In the genomic region with DNA sequence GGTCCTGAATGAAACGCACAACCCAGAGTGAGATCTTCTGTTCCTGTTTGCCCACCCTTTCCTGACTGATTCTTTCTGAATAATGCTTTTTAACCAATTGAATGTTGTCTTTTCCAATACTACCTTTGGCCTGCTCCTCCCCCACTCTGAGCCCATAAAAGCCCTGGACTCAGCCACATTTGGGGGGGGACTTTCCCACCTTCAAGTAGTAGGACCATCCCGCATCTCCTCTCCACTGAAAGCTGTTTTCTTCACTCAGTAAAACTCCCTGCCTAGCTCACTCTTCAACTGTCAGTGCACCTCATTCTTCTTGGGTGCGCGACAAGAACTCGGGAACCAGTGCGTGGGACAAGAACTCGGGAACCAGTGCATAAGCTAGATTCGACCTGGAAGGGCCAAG, we compare ENCODE assay signal across 36 cellular contexts.
"Had no signal": no experiment of that assay in that cellular context is flagged by ENCODE, and none has a peak within 500 bp of the region (broad histone marks: within the 10 kb centered on the region; RNA-seq: fewer than 3 reads in every experiment).

No MANE protein-coding gene starts in this region.

- H3K27me3 Mint-ChIP-seq: activated CD4-positive, alpha-beta memory T cell treated with anti-CD3 and anti-CD28 coated beads for 36 hours; activated CD4-positive, alpha-beta T cell treated with anti-CD3 and anti-CD28 coated beads for 36 hours; activated CD4-positive, alpha-beta T cell treated with anti-CD3 and anti-CD28 coated beads, Interleukin-2, amount 10 ng/mL, durations not matched to agents 24 days and 14 days; activated CD8-positive, alpha-beta memory T cell treated with anti-CD3 and anti-CD28 coated beads, Interleukin-2, amount 10 ng/mL, durations not matched to agents 7 days and 5 days; activated naive CD4-positive, alpha-beta T cell treated with anti-CD3 and anti-CD28 coated beads, Interleukin-2, amount 50 U/mL, for 24 hours; activated naive CD8-positive, alpha-beta T cell treated with anti-CD3 and anti-CD28 coated beads for 36 hours; activated naive CD8-positive, alpha-beta T cell treated with anti-CD3 and anti-CD28 coated beads, Interleukin-2, amount 50 U/mL, for 24 hours; T-helper 17 cell had no signal

- FAIRE-seq: colon, endometrium, frontal cortex had no signal

- DNase-seq: activated CD4-positive, alpha-beta memory T cell treated with anti-CD3 and anti-CD28 coated beads for 36 hours; activated CD4-positive, alpha-beta T cell treated with anti-CD3 and anti-CD28 coated beads for 36 hours; activated CD4-positive, alpha-beta T cell treated with anti-CD3 and anti-CD28 coated beads, Interleukin-2, amount 10 ng/mL, durations not matched to agents 24 days and 14 days; activated CD4-positive, CD25-positive, alpha-beta regulatory T cell; activated CD4-positive, CD25-positive, alpha-beta regulatory T cell treated with anti-CD3 and anti-CD28 coated beads, Interleukin-2, amount 50 U/mL, for 72 hours; activated CD8-positive, alpha-beta memory T cell treated with anti-CD3 and anti-CD28 coated beads, Interleukin-2, amount 10 ng/mL, durations not matched to agents 7 days and 5 days; activated CD8-positive, alpha-beta memory T cell treated with anti-CD3 and anti-CD28 coated beads, Interleukin-2, amount 50 U/mL, for 4 hours; activated CD8-positive, alpha-beta T cell treated with anti-CD3 and anti-CD28 coated beads, Interleukin-2, amount 10 ng/mL, durations not matched to agents 7 days and 5 days; activated effector memory CD4-positive, alpha-beta T cell treated with anti-CD3 and anti-CD28 coated beads, Interleukin-2, amount 50 U/mL, for 16 hours; activated naive CD4-positive, alpha-beta T cell treated with anti-CD3 and anti-CD28 coated beads for 36 hours; activated naive CD8-positive, alpha-beta T cell treated with anti-CD3 and anti-CD28 coated beads for 36 hours; activated naive CD8-positive, alpha-beta T cell treated with anti-CD3 and anti-CD28 coated beads, Interleukin-2, amount 50 U/mL, for 24 hours; activated T-cell treated with anti-CD3 and anti-CD28 coated beads, Interleukin-2, amount 50 U/mL, for 1 hour; activated T-cell treated with anti-CD3 and anti-CD28 coated beads, Interleukin-2, amount 50 U/mL, for 48 hours; adrenal gland; amygdala; aorta; body of pancreas; caudate nucleus; cortex of kidney; dermis blood vessel endothelial cell; effector CD4-positive, alpha-beta T cell; effector memory CD8-positive, alpha-beta T cell; foreskin fibroblast; head of caudate nucleus; T-helper 17 cell; T1000; WERI-Rb-1 had no signal

- H3K4me3 ChIP-seq: adrenal gland, body of pancreas had no signal

- H3K4me1 Mint-ChIP-seq: activated CD4-positive, alpha-beta T cell treated with anti-CD3 and anti-CD28 coated beads, Interleukin-2, amount 10 ng/mL, durations not matched to agents 24 days and 14 days; activated CD8-positive, alpha-beta memory T cell treated with anti-CD3 and anti-CD28 coated beads, Interleukin-2, amount 10 ng/mL, durations not matched to agents 7 days and 5 days had no signal

- H3K27me3 ChIP-seq: adrenal gland, body of pancreas had no signal

- H3K9me3 Mint-ChIP-seq: activated naive CD4-positive, alpha-beta T cell treated with anti-CD3 and anti-CD28 coated beads, Interleukin-2, amount 50 U/mL, for 24 hours; effector memory CD8-positive, alpha-beta T cell had no signal

- H3K27ac ChIP-seq: adrenal gland, body of pancreas, WERI-Rb-1 had no signal

- H3K27ac Mint-ChIP-seq: activated CD4-positive, alpha-beta memory T cell treated with anti-CD3 and anti-CD28 coated beads for 36 hours; activated CD4-positive, alpha-beta T cell treated with anti-CD3 and anti-CD28 coated beads for 36 hours; activated CD4-positive, alpha-beta T cell treated with anti-CD3 and anti-CD28 coated beads, Interleukin-2, amount 10 ng/mL, durations not matched to agents 24 days and 14 days; activated CD8-positive, alpha-beta memory T cell treated with anti-CD3 and anti-CD28 coated beads, Interleukin-2, amount 10 ng/mL, durations not matched to agents 7 days and 5 days; activated CD8-positive, alpha-beta T cell treated with anti-CD3 and anti-CD28 coated beads, Interleukin-2, amount 10 ng/mL, durations not matched to agents 7 days and 5 days; activated naive CD4-positive, alpha-beta T cell treated with anti-CD3 and anti-CD28 coated beads for 36 hours; activated naive CD4-positive, alpha-beta T cell treated with anti-CD3 and anti-CD28 coated beads, Interleukin-2, amount 50 U/mL, for 24 hours; activated naive CD8-positive, alpha-beta T cell treated with anti-CD3 and anti-CD28 coated beads for 36 hours; activated naive CD8-positive, alpha-beta T cell treated with anti-CD3 and anti-CD28 coated beads, Interleukin-2, amount 50 U/mL, for 24 hours; activated T-helper 1 cell treated with anti-CD3 and anti-CD28 coated beads, Interleukin-12 subunit alpha, Interleukin-12 subunit beta, Interleukin-2, Interleukin-4 antibody, amounts not matched to agents 30 ng/mL and 10 ng/mL and 1 ng/mL, durations not matched to agents 14 hours and 24 hours and 36 hours; activated T-helper 2 cell treated with anti-CD3 and anti-CD28 coated beads, Interferon-gamma antibody, Interleukin-2, Interleukin-4, amounts not matched to agents 10 μg/mL and 5 μg/mL and 100 μg/mL, durations not matched to agents 14 hours and 24 hours and 36 hours; effector memory CD8-positive, alpha-beta T cell; T-helper 17 cell; T-helper 2 cell treated with Interferon-gamma antibody and Interleukin-4, amounts not matched to agents 5 μg/mL and 100 μg/mL, for 36 hours had no signal

- ATAC-seq: activated CD4-positive, alpha-beta T cell treated with anti-CD3 and anti-CD28 coated beads for 36 hours; activated CD8-positive, alpha-beta memory T cell treated with anti-CD3 and anti-CD28 coated beads, Interleukin-2, amount 10 ng/mL, durations not matched to agents 7 days and 5 days; activated CD8-positive, alpha-beta T cell treated with anti-CD3 and anti-CD28 coated beads, Interleukin-2, amount 10 ng/mL, durations not matched to agents 7 days and 5 days; activated naive CD8-positive, alpha-beta T cell treated with anti-CD3 and anti-CD28 coated beads, Interleukin-2, amount 50 U/mL, for 24 hours; body of pancreas; effector memory CD8-positive, alpha-beta T cell; esophagus mucosa; T-helper 17 cell had no signal

- H3K4me3 Mint-ChIP-seq: activated CD4-positive, alpha-beta memory T cell treated with anti-CD3 and anti-CD28 coated beads for 36 hours; activated CD4-positive, alpha-beta T cell treated with anti-CD3 and anti-CD28 coated beads for 36 hours; activated CD4-positive, alpha-beta T cell treated with anti-CD3 and anti-CD28 coated beads, Interleukin-2, amount 10 ng/mL, durations not matched to agents 24 days and 14 days; activated CD8-positive, alpha-beta memory T cell treated with anti-CD3 and anti-CD28 coated beads, Interleukin-2, amount 10 ng/mL, durations not matched to agents 7 days and 5 days; activated CD8-positive, alpha-beta T cell treated with anti-CD3 and anti-CD28 coated beads, Interleukin-2, amount 10 ng/mL, durations not matched to agents 7 days and 5 days; activated naive CD4-positive, alpha-beta T cell treated with anti-CD3 and anti-CD28 coated beads for 36 hours; activated naive CD4-positive, alpha-beta T cell treated with anti-CD3 and anti-CD28 coated beads, Interleukin-2, amount 50 U/mL, for 24 hours; activated naive CD8-positive, alpha-beta T cell treated with anti-CD3 and anti-CD28 coated beads for 36 hours; activated naive CD8-positive, alpha-beta T cell treated with anti-CD3 and anti-CD28 coated beads, Interleukin-2, amount 50 U/mL, for 24 hours; activated T-helper 1 cell treated with anti-CD3 and anti-CD28 coated beads, Interleukin-12 subunit alpha, Interleukin-12 subunit beta, Interleukin-2, Interleukin-4 antibody, amounts not matched to agents 30 ng/mL and 10 ng/mL and 1 ng/mL, durations not matched to agents 14 hours and 24 hours and 36 hours; effector memory CD8-positive, alpha-beta T cell; T-helper 17 cell; T-helper 2 cell treated with Interferon-gamma antibody and Interleukin-4, amounts not matched to agents 5 μg/mL and 100 μg/mL, for 36 hours had no signal

- H3K9me3 ChIP-seq: adrenal gland, body of pancreas had no signal

- H3K36me3 ChIP-seq: adrenal gland, WERI-Rb-1 had no signal

- H3K36me3 Mint-ChIP-seq: activated naive CD4-positive, alpha-beta T cell treated with anti-CD3 and anti-CD28 coated beads, Interleukin-2, amount 50 U/mL, for 24 hours had no signal
